27 cellular contexts compared by ENCODE assay signal in the genomic region with DNA sequence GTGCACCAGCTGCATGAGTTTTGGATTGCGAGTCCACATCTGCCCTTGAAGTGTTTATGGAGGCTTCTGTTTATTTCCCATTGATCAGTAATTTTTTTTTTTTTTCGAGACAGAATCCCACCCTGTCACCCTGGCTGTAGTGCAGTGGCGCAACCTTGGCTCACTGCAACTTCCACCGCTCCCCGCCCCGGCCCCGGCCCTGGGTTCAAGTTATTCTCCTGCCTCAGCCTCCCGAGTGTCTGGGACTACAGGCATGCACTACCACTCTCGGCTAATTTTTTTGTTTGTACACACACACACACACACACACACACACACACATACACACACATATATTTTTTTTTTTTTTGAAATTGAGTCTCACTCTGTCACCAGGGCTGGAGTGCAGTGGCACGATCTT.
"Had no signal": no experiment of that assay in that cellular context is flagged by ENCODE, and none has a peak within 500 bp of the region (broad histone marks: within the 10 kb centered on the region; RNA-seq: fewer than 3 reads in every experiment).

No MANE protein-coding gene starts in this region.

- ATAC-seq: natural killer cell; psoas muscle; right cardiac atrium; stimulated activated effector memory CD8-positive, alpha-beta T cell treated with anti-CD3 and anti-CD28 coated beads, Interleukin-12 subunit alpha, Interleukin-12 subunit beta, amount 100 ng/mL, for 72 hours; stimulated activated naive B cell treated with anti-CD40 and anti-IgM and Interleukin-4, amounts not matched to agents 10 μg/mL and 1 μg/mL and 100 μg/mL, for 72 hours; upper lobe of right lung had no signal

- H3K4me1 Mint-ChIP-seq: stimulated activated effector memory CD8-positive, alpha-beta T cell treated with anti-CD3 and anti-CD28 coated beads, Interleukin-12 subunit alpha, Interleukin-12 subunit beta, amount 100 ng/mL, for 72 hours had no signal

- H3K4me3 ChIP-seq: neural progenitor cell, ovary, psoas muscle, right lobe of liver, sigmoid colon, stomach, thoracic aorta, thyroid gland, transverse colon, upper lobe of right lung, uterus had no signal

- H3K27me3 Mint-ChIP-seq: progenitor cell of endocrine pancreas; stimulated activated naive B cell treated with anti-CD40 and anti-IgM and Interleukin-4, amounts not matched to agents 10 μg/mL and 1 μg/mL and 100 μg/mL, for 72 hours; type B pancreatic cell had no signal

- H2AFZ ChIP-seq: neural progenitor cell, parathyroid adenoma had no signal

- H3K27ac ChIP-seq: neural progenitor cell, ovary, parathyroid adenoma, psoas muscle, right lobe of liver, sigmoid colon, stomach, thoracic aorta, thyroid gland, transverse colon, upper lobe of right lung, uterus had no signal

- H3K27ac Mint-ChIP-seq: natural killer cell; nephron; neural progenitor cell; progenitor cell of endocrine pancreas; stimulated activated effector memory CD8-positive, alpha-beta T cell treated with anti-CD3 and anti-CD28 coated beads, Interleukin-12 subunit alpha, Interleukin-12 subunit beta, amount 100 ng/mL, for 72 hours; stimulated activated naive B cell treated with anti-CD40 and anti-IgM and Interleukin-4, amounts not matched to agents 10 μg/mL and 1 μg/mL and 100 μg/mL, for 72 hours; stimulated activated naive CD8-positive, alpha-beta T cell treated with anti-CD3 and anti-CD28 coated beads, Interleukin-15, Interleukin-2, amounts not matched to agents 100 ng/mL and 50 ng/mL, for 24 hours; type B pancreatic cell had no signal

- H3K9me3 Mint-ChIP-seq: natural killer cell; nephron; neural progenitor cell; stimulated activated effector memory CD8-positive, alpha-beta T cell treated with anti-CD3 and anti-CD28 coated beads, Interleukin-12 subunit alpha, Interleukin-12 subunit beta, amount 100 ng/mL, for 72 hours; stimulated activated naive B cell treated with anti-CD40 and anti-IgM and Interleukin-4, amounts not matched to agents 10 μg/mL and 1 μg/mL and 100 μg/mL, for 72 hours; stimulated activated naive CD8-positive, alpha-beta T cell treated with anti-CD3 and anti-CD28 coated beads, Interleukin-15, Interleukin-2, amounts not matched to agents 100 ng/mL and 50 ng/mL, for 24 hours; type B pancreatic cell had no signal

- H3K4me3 Mint-ChIP-seq: natural killer cell; nephron; neural progenitor cell; stimulated activated effector memory CD8-positive, alpha-beta T cell treated with anti-CD3 and anti-CD28 coated beads, Interleukin-12 subunit alpha, Interleukin-12 subunit beta, amount 100 ng/mL, for 72 hours; stimulated activated naive B cell treated with anti-CD40 and anti-IgM and Interleukin-4, amounts not matched to agents 10 μg/mL and 1 μg/mL and 100 μg/mL, for 72 hours; stimulated activated naive CD8-positive, alpha-beta T cell treated with anti-CD3 and anti-CD28 coated beads, Interleukin-15, Interleukin-2, amounts not matched to agents 100 ng/mL and 50 ng/mL, for 24 hours; type B pancreatic cell had no signal

- DNase-seq: natural killer cell; occipital lobe; ovary; posterior cingulate gyrus; psoas muscle; right cardiac atrium; right lobe of liver; sigmoid colon; stimulated activated CD4-positive, alpha-beta T cell treated with anti-CD3 and anti-CD28 coated beads, Interleukin-15, amount 100 ng/mL, for 24 hours; stimulated activated CD4-positive, alpha-beta T cell treated with anti-CD3 and anti-CD28 coated beads, Interleukin-2, amount 100 ng/mL, for 24 hours; stimulated activated CD4-positive, alpha-beta T cell treated with anti-CD3 and anti-CD28 coated beads, Interleukin-2, amount 100 ng/mL, for 48 hours; stimulated activated CD4-positive, alpha-beta T cell treated with anti-CD3 and anti-CD28 coated beads, Interleukin-4, amount 100 ng/mL, for 24 hours; stimulated activated naive B cell treated with anti-CD40 and anti-IgM and Interleukin-4, amounts not matched to agents 10 μg/mL and 1 μg/mL and 100 μg/mL, for 72 hours; stimulated activated naive CD4-positive, alpha-beta T cell treated with Interleukin-2 at 50 U/mL for 16 hours; stomach; thyroid gland; transverse colon; upper lobe of right lung; uterus had no signal

- H3K27me3 ChIP-seq: neural progenitor cell, ovary, right lobe of liver, sigmoid colon, stomach, thyroid gland, transverse colon, upper lobe of right lung, uterus had no signal

- H3K36me3 ChIP-seq: neural progenitor cell, ovary, right lobe of liver, sigmoid colon, stomach, thoracic aorta, thyroid gland, transverse colon, upper lobe of right lung, uterus had no signal

- H3K4me1 ChIP-seq: upper lobe of right lung had no signal

- H3K9ac ChIP-seq: neural progenitor cell, parathyroid adenoma had no signal

- H3K4me2 ChIP-seq: neural progenitor cell had no signal

- H3K9me3 ChIP-seq: ovary, psoas muscle, right lobe of liver, sigmoid colon, stomach, thoracic aorta, thyroid gland, transverse colon, upper lobe of right lung, uterus had no signal

- H3K36me3 Mint-ChIP-seq: natural killer cell; stimulated activated effector memory CD8-positive, alpha-beta T cell treated with anti-CD3 and anti-CD28 coated beads, Interleukin-12 subunit alpha, Interleukin-12 subunit beta, amount 100 ng/mL, for 72 hours; stimulated activated naive B cell treated with anti-CD40 and anti-IgM and Interleukin-4, amounts not matched to agents 10 μg/mL and 1 μg/mL and 100 μg/mL, for 72 hours had no signal
